ENCODE assay signal across 34 cellular contexts in genomic region chr13:30587231-30587630, GRCh38.
"Had no signal": no experiment of that assay in that cellular context is flagged by ENCODE, and none has a peak within 500 bp of the region (broad histone marks: within the 10 kb centered on the region; RNA-seq: fewer than 3 reads in every experiment).

No MANE protein-coding gene starts in this region.

- H3K4me3 ChIP-seq: adrenal gland, ascending aorta, body of pancreas, breast epithelium, cardiac muscle cell had no signal

- H3K27ac ChIP-seq: ascending aorta, body of pancreas, brain microvascular endothelial cell, breast epithelium, cardiac muscle cell had no signal

- H3K4me1 ChIP-seq: ascending aorta, body of pancreas, breast epithelium had no signal

- DNase-seq: activated effector memory CD4-positive, alpha-beta T cell treated with anti-CD3 and anti-CD28 coated beads, Interleukin-2, amount 50 U/mL, for 16 hours; activated effector memory CD4-positive, alpha-beta T cell treated with Interleukin-2 at 50 U/mL for 16 hours; activated gamma-delta T cell; activated gamma-delta T cell treated with Interleukin-2 at 50 U/mL for 16 hours; activated naive CD4-positive, alpha-beta T cell; activated naive CD4-positive, alpha-beta T cell treated with anti-CD3 and anti-CD28 coated beads for 36 hours; activated naive CD4-positive, alpha-beta T cell treated with anti-CD3 and anti-CD28 coated beads, Interleukin-2, amount 10 ng/mL, durations not matched to agents 7 days and 5 days; activated naive CD4-positive, alpha-beta T cell treated with anti-CD3 and anti-CD28 coated beads, Interleukin-2, amount 50 U/mL, for 16 hours; activated naive CD4-positive, alpha-beta T cell treated with Interleukin-2 at 50 U/mL for 16 hours; activated naive CD8-positive, alpha-beta T cell treated with anti-CD3 and anti-CD28 coated beads for 36 hours; activated naive CD8-positive, alpha-beta T cell treated with anti-CD3 and anti-CD28 coated beads, Interleukin-2, amount 10 ng/mL, durations not matched to agents 7 days and 5 days; activated naive CD8-positive, alpha-beta T cell treated with anti-CD3 and anti-CD28 coated beads, Interleukin-2, amount 50 U/mL, for 24 hours; activated T-cell treated with anti-CD3 and anti-CD28 coated beads for 4 hours; activated T-cell treated with anti-CD3 and anti-CD28 coated beads, Interleukin-2, amount 50 U/mL, for 1 hour; activated T-cell treated with anti-CD3 and anti-CD28 coated beads, Interleukin-2, amount 50 U/mL, for 24 hours; activated T-cell treated with anti-CD3 and anti-CD28 coated beads, Interleukin-2, amount 50 U/mL, for 4 hours; activated T-cell treated with anti-CD3 and anti-CD28 coated beads, Interleukin-2, amount 50 U/mL, for 48 hours; activated T-cell treated with anti-CD3 and anti-CD28 coated beads, Interleukin-2, amount 50 U/mL, for 72 hours; adrenal gland; amniotic stem cell; amygdala; anterior cingulate cortex; aorta; body of pancreas; brain microvascular endothelial cell; caudate nucleus; central memory CD4-positive, alpha-beta T cell; cerebellar nuclear complex had no signal

- H3K36me3 ChIP-seq: adrenal gland, ascending aorta, brain microvascular endothelial cell, breast epithelium, cardiac muscle cell had no signal

- ATAC-seq: activated naive CD4-positive, alpha-beta T cell treated with anti-CD3 and anti-CD28 coated beads, Interleukin-2, amount 50 U/mL, for 72 hours; activated naive CD8-positive, alpha-beta T cell treated with anti-CD3 and anti-CD28 coated beads, Interleukin-2, amount 50 U/mL, for 24 hours; activated T-cell treated with anti-CD3 and anti-CD28 coated beads, Interleukin-2, amount 50 U/mL, for 4 hours; activated T-cell treated with anti-CD3 and anti-CD28 coated beads, Interleukin-2, amount 50 U/mL, for 72 hours; activated T-helper 17 cell treated with anti-CD3 and anti-CD28 coated beads, Interleukin-2, amount 50 U/mL, for 72 hours; body of pancreas had no signal

- H3K9me3 ChIP-seq: adrenal gland, ascending aorta, body of pancreas, breast epithelium had no signal

- H3K27me3 ChIP-seq: adrenal gland, ascending aorta, body of pancreas, brain microvascular endothelial cell, breast epithelium, cardiac muscle cell had no signal

- FAIRE-seq: astrocyte had no signal
